Comparison of ENCODE assay signal across 1 cellular context in genomic region chr6:41531591-41532582, GRCh38.
A peak's percentile ranks its signal among the peaks of the same experiment; 100 is the strongest.
TF ChIP-seq lines count a peak whose summit lies in the region.

No MANE protein-coding gene starts in this region.

TF ChIP-seq in HepG2, 621 proteins besides CTCF, POLR2A, EP300 and RAD21:
- TF ChIP-seq ATF7 (IDR thresholded peaks at IDR 0.05) (peak; percentile 38), ATF7 (CRISPR knock-in tag; IDR thresholded peaks at IDR 0.05) (no peak), ZNF790 (CRISPR knock-in tag; IDR thresholded peaks at IDR 0.05; ENCODE audit: borderline replicate concordance) (no peak)
- TF ChIP-seq, protein P1, sequence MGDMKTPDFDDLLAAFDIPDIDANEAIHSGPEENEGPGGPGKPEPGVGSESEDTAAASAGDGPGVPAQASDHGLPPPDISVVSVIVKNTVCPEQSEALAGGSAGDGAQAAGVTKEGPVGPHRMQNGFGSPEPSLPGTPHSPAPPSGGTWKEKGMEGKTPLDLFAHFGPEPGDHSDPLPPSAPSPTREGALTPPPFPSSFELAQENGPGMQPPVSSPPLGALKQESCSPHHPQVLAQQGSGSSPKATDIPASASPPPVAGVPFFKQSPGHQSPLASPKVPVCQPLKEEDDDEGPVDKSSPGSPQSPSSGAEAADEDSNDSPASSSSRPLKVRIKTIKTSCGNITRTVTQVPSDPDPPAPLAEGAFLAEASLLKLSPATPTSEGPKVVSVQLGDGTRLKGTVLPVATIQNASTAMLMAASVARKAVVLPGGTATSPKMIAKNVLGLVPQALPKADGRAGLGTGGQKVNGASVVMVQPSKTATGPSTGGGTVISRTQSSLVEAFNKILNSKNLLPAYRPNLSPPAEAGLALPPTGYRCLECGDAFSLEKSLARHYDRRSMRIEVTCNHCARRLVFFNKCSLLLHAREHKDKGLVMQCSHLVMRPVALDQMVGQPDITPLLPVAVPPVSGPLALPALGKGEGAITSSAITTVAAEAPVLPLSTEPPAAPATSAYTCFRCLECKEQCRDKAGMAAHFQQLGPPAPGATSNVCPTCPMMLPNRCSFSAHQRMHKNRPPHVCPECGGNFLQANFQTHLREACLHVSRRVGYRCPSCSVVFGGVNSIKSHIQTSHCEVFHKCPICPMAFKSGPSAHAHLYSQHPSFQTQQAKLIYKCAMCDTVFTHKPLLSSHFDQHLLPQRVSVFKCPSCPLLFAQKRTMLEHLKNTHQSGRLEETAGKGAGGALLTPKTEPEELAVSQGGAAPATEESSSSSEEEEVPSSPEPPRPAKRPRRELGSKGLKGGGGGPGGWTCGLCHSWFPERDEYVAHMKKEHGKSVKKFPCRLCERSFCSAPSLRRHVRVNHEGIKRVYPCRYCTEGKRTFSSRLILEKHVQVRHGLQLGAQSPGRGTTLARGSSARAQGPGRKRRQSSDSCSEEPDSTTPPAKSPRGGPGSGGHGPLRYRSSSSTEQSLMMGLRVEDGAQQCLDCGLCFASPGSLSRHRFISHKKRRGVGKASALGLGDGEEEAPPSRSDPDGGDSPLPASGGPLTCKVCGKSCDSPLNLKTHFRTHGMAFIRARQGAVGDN (CRISPR knock-in tag; IDR thresholded peaks at IDR 0.05), result peak; percentile 22; the same call in 1 of the 2 replicates
